ENCODE assay signal across 1 cellular context in the genomic region with DNA sequence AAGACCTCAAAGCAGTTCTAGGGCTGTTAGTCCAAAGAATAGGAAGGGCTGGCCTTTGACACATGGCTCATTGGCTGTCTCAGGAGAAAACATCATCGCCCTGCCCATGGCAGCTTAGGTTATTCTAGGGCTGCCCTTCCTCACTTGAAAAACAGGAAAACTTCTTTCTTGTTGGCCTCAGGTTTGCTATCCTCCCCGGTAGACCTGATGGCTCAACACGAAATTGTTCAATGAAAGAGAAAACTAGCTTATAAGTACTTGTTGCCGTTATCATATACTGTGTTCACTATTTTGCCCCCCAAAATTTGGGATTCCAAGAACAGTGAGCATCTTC.
A peak's percentile ranks its signal among the peaks of the same experiment; 100 is the strongest.
TF ChIP-seq lines count a peak whose summit lies in the region.

No MANE protein-coding gene starts in this region.

TF ChIP-seq in K562, 482 proteins besides CTCF, POLR2A, EP300 and RAD21 (continued from another document):
- no peak for TF ChIP-seq ZNF318 (IDR thresholded peaks at IDR 0.05; ENCODE audit: borderline replicate concordance in 1 of 2, low read depth in 1 of 2)
- TF ChIP-seq SMARCA4 (IDR thresholded peaks at IDR 0.05), result 0 out of 2 replicates have a peak, but pooled peaks have one; percentile 6
- no peak for TF ChIP-seq NR3C1 (CRISPR knock-in tag; IDR thresholded peaks at IDR 0.05)
- no peak for TF ChIP-seq CBX5 (IDR thresholded peaks at IDR 0.05; ENCODE audit: borderline replicate concordance, low read depth)
- no peak for TF ChIP-seq PURB (CRISPR knock-in tag; IDR thresholded peaks at IDR 0.05; ENCODE audit: low read depth)
- TF ChIP-seq KAT2B (IDR thresholded peaks at IDR 0.05; ENCODE audit: low read depth, low read length), result no peak
- no peak for TF ChIP-seq NELFE (IDR thresholded peaks at IDR 0.05; ENCODE audit: insufficient read depth, insufficient read length)
- no peak for TF ChIP-seq ELF2 (CRISPR knock-in tag; IDR thresholded peaks at IDR 0.05)
- no peak for TF ChIP-seq RBM39 (optimal IDR thresholded peaks at IDR 0.05; ENCODE audit: low read depth, low read length)
- TF ChIP-seq MCM2 (IDR thresholded peaks at IDR 0.05; ENCODE audit: low read depth), result no peak
- no peak for TF ChIP-seq RNF2 (IDR thresholded peaks at IDR 0.05)
- no peak for TF ChIP-seq AFF4 (CRISPR knock-in tag; IDR thresholded peaks at IDR 0.05)
- no peak for TF ChIP-seq RBM25 (IDR thresholded peaks at IDR 0.05; ENCODE audit: low read depth, low read length, severe bottlenecking)
- no peak for TF ChIP-seq KAT8 (IDR thresholded peaks at IDR 0.05; ENCODE audit: low read depth)
- no peak for TF ChIP-seq ATF1 (CRISPR knock-in tag; IDR thresholded peaks at IDR 0.05)
- no peak; the same call in 1 of the 2 replicates for TF ChIP-seq ATF1 (tag; IDR thresholded peaks at IDR 0.05)
- peak; percentile 44 to 57; a peak in 1 of 4 replicates for TF ChIP-seq ARNT (IDR thresholded peaks at IDR 0.05)
- no peak for TF ChIP-seq NFE2 (IDR thresholded peaks at IDR 0.05; ENCODE audit: low read depth)
